ENCODE assay signal across 10 cellular contexts in the genomic region with DNA sequence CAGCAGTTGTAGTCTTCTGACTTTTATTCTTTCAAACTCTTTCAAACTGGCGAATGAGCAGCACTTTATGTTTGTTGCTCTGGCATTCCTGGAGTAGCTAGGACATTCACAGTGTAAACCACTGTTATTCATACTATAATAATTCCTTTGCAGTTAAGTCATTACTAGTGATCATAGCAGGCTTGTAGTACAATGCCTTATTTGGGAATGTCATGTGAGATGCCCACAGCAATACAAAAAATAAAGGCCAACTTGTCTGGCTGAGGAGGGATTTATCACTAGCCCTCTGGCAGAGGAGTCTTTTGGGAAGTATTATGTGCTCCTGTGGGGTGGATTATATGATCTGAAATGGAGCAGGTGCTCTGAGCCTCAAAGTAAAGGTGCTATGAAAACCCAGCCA.
DNase-seq lines count a peak whose midpoint lies in the region; ATAC-seq, FAIRE-seq and TF ChIP-seq lines count a peak whose summit lies in the region.
"Had no signal": no experiment of that assay in that cellular context is flagged by ENCODE, and none has a peak within 500 bp of the region (broad histone marks: within the 10 kb centered on the region; RNA-seq: fewer than 3 reads in every experiment).

No MANE protein-coding gene starts in this region.

- H3K27me3 ChIP-seq in muscle layer of duodenum (ENCODE audit: low read depth, low read length), result no peaks in the 10 kb centered on the region

- H3K4me2 ChIP-seq in A549, result peak overlapping the region; percentile 46

- TF ChIP-seq CTCF in A549 (IDR thresholded peaks at IDR 0.05) (no peak), epithelial cell of esophagus (IDR thresholded peaks at IDR 0.05; ENCODE audit: insufficient read depth, low read depth, low read length, missing control alignments) (no peak)

- H3K9me3 ChIP-seq in A549 (no peaks in the 10 kb centered on the region), muscle layer of duodenum (ENCODE audit: control insufficient read depth in 1 of 2, low read length in 2 of 2) (no peaks in the 10 kb centered on the region)

- 6% methylated on average over 1 of the region's 1 CpG for WGBS in A549 (ENCODE audit: missing lambda C conversion rate)

- H3K36me3 ChIP-seq in muscle layer of duodenum (ENCODE audit: control insufficient read depth in 1 of 2, insufficient read depth in 2 of 2, low read length in 2 of 2), result no peaks in the 10 kb centered on the region

- DNase-seq in A549 (ENCODE audit: low read depth in 1 of 2, low spot score in 1 of 2), result peak in 1 of 2 experiments; percentile 75
- peak; percentile 32 for DNase-seq in NCI-H1048 (lab: John Stamatoyannopoulos, UW)
- DNase-seq in epithelial cell of esophagus (ENCODE audit: low read depth), result peak; percentile 90
- DNase-seq in NCI-H2029 treated with DMSO at 0.1 percent for 48 hours (lab: John Stamatoyannopoulos, UW), result no peak
- DNase-seq: CD4-positive, CD25-positive, alpha-beta regulatory T cell; stimulated activated CD4-positive, alpha-beta T cell treated with anti-CD3 and anti-CD28 coated beads, Interleukin-4, amount 100 ng/mL, for 24 hours had no signal

- no peak for TF ChIP-seq EP300 in A549 (IDR thresholded peaks at IDR 0.05)

- TF ChIP-seq POLR2A in A549 (IDR thresholded peaks at IDR 0.05; ENCODE audit: low read length), result no peak

- FAIRE-seq in A549 (lab: Jason Lieb, UNC), result no peak

- H3K4me3 ChIP-seq in A549 (no peak overlapping the region), epithelial cell of esophagus (ENCODE audit: low read length) (no peak overlapping the region), muscle layer of duodenum (ENCODE audit: low read depth in 1 of 2, low read length in 2 of 2) (no peak overlapping the region)

- CTCF ChIA-PET in A549 (lab: Yijun Ruan, JAX), result no interaction called here

- TF ChIP-seq RAD21 in A549 (conservative IDR thresholded peaks at IDR 0.05 in 1 of 2, IDR thresholded peaks at IDR 0.05 in 1 of 2), result no peak

- peaks cover 17% of the 10 kb centered on the region for H3K4me1 ChIP-seq in A549
- peaks cover 0 to 13% of the 10 kb centered on the region in 2 donors for H3K4me1 ChIP-seq in muscle layer of duodenum (ENCODE audit: control insufficient read depth in 1 of 2, insufficient read depth in 2 of 2, low read length in 2 of 2)

- H3K27ac ChIP-seq in A549 (peak overlapping the region; percentile 53; a peak in 4 of 6 replicates), muscle layer of duodenum (ENCODE audit: low read length) (peak overlapping the region; percentile 94)

- POLR2A ChIA-PET in A549 (lab: Yijun Ruan, JAX), result no interaction called here

- ATAC-seq in A549 (peak; percentile 92 to 98), GM18907 (IDR thresholded peaks at IDR 0.05; ENCODE audit: unreplicated experiment) (no peak), GM21447 (IDR thresholded peaks at IDR 0.05; ENCODE audit: unreplicated experiment) (no peak), HG02763 (IDR thresholded peaks at IDR 0.05; ENCODE audit: unreplicated experiment) (no peak)

TF ChIP-seq in A549, 52 proteins besides CTCF, POLR2A, EP300 and RAD21:
- TF ChIP-seq SMC3 (IDR thresholded peaks at IDR 0.05) (no peak), ZNF302 (CRISPR knock-in tag; IDR thresholded peaks at IDR 0.05) (no peak), CBX8 (IDR thresholded peaks at IDR 0.05) (no peak), FOSL2 (IDR thresholded peaks at IDR 0.05) (no peak), FOSL2 (CRISPR knock-in tag; IDR thresholded peaks at IDR 0.05) (peak; percentile 36; the same call in 1 of the 2 replicates), ZFP36 (IDR thresholded peaks at IDR 0.05; ENCODE audit: borderline replicate concordance, partially characterized antibody) (peak; percentile 82)

Comparison
In these comparisons a context has a peak if more than half of its experiments do, and no peak if none do; other contexts are left out.
1. ATAC-seq: peak in A549 (2 of 2); none in GM18907 (single experiment), GM21447 (single experiment) and HG02763 (single experiment).